ENCODE assay signal across 8 cellular contexts in genomic region chr17:48492401-48493298, GRCh38. TPM values are rescaled to one million over a fixed set of nuclear protein-coding genes. Genes with fewer than 3 reads are reported as not detected.
DNase-seq lines count a peak whose midpoint lies in the region; ATAC-seq lines count a peak whose summit lies in the region.

No MANE protein-coding gene starts in this region.

- ATAC-seq in Right ventricle myocardium inferior (peak; percentile 91), GM19328 (IDR thresholded peaks at IDR 0.05; ENCODE audit: unreplicated experiment) (no peak)

- intact Hi-C loops in Right ventricle myocardium inferior (cut with DNase I), result no loop called here
- intact Hi-C loops in posterior vena cava (cut with DNase I), result loop anchor here in 1 of 2 donors (1.0 to 5.0 kb wide), 2 partner anchors 50 to 98 kb away; partner anchors contain the start of gene HOXB3

- DNase-seq in ELR (ENCODE audit: low read depth) (peak; percentile 73), HT-29 (ENCODE audit: low spot score) (peak; percentile 88), SHP77 (lab: John Stamatoyannopoulos, UW) (peak; percentile 77 to 84), Right ventricle myocardium inferior (ENCODE audit: missing footprints) (peak; percentile 84), posterior vena cava (ENCODE audit: low spot score) (peak; percentile 90), ureter (ENCODE audit: low spot score) (peak; percentile 78)
- peak; percentile 39 for DNase-seq in activated gamma-delta T cell treated with anti-CD3 and anti-CD28 coated beads, Interleukin-2, amount 50 U/mL, for 16 hours (ENCODE audit: low read depth)

RNA-seq across cellular contexts. Expression of gene HOXB1, which starts 38.2 kb away (rescaled TPM):
- total RNA-seq in HT-29 (2014; rRNA removed; shearing (Covaris generic)), result 0.08 TPM in 1 of 2 replicates, not detected in the other
- total RNA-seq in Right ventricle myocardium inferior (not detected), posterior vena cava (not detected), ureter (0.31 TPM)

RNA-seq across cellular contexts. Expression of gene HOXB2, which starts 52.3 kb away (rescaled TPM):
- 2.3 and 7.0 TPM in 2 replicates for total RNA-seq in HT-29 (2014; rRNA removed; shearing (Covaris generic))
- 2.5 TPM for total RNA-seq in Right ventricle myocardium inferior
- 10 to 100 TPM; 18.9 to 22.3 TPM for total RNA-seq in posterior vena cava
- 50.7 TPM for total RNA-seq in ureter

Comparison
In these comparisons a context has a peak if more than half of its experiments do, and no peak if none do; other contexts are left out.
1. DNase-seq: peak in every context shown above with its lines; median percentile 90 in posterior vena cava; 88 in HT-29; 84 in Right ventricle myocardium inferior; 80 in SHP77; 78 in ureter; 73 in ELR; 39 in activated gamma-delta T cell treated with anti-CD3 and anti-CD28 coated beads, Interleukin-2, amount 50 U/mL, for 16 hours.